Comparison of ENCODE assay signal across 1 cellular context in the genomic region with DNA sequence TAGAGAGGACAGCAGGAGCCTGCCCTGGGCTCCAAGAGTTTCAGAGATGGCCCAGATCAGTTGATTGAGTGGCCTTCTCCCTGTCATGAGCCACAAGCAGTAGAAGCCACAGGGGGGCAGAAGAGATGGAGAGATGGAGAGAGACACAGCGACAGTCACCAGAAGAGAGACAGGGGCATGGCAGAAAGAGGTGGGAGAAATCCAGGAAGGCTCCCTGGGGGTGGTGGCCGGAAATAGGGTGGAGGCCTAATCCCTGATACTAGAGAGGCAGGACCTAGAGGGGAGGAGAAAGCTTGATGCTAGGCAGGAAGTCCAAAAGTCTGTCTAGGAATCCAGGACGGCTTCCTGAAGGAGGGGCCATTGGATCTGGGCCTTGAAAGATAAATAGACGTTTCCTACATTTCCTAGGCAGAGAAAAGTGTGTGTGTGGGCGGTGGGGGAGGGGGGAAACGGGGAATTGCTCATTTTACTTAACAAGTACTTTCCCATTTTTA.
TF ChIP-seq lines count a peak whose summit lies in the region.

No MANE protein-coding gene starts in this region.

TF ChIP-seq in IMR-90, 13 proteins besides CTCF, POLR2A, EP300 and RAD21:
- TF ChIP-seq SMC3 (IDR thresholded peaks at IDR 0.05; ENCODE audit: low read depth, low read length): peak; percentile 8; the same call in 1 of the 2 replicates
- no peak for TF ChIP-seq CEBPB (IDR thresholded peaks at IDR 0.05; ENCODE audit: low read depth, low read length)
- TF ChIP-seq RCOR1 (IDR thresholded peaks at IDR 0.05; ENCODE audit: insufficient replicate concordance, low read length): peak; percentile 31
- no peak for TF ChIP-seq BHLHE40 (IDR thresholded peaks at IDR 0.05; ENCODE audit: low read depth, low read length)
- no peak for TF ChIP-seq MXI1 (IDR thresholded peaks at IDR 0.05; ENCODE audit: borderline replicate concordance, low read depth, low read length)
